In the genomic region with DNA sequence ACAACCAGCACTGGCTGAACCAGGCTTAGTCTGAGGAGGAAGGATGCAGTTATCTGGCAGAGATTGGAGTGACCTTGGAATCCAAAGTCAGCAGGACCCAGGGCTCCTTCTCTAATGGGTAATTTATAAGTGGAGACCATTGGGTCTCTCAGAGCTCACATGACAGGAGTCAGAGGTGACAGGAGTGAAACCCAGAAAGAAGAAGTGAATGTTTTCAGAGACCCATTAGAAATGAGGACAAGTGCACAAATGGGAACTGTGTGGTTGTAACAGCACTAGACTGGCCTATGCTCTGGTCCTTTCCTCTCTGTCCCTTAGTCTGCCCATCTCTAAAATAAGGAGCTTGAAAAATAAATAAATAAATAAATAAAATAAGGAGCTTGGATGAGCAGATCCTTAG, we compare ENCODE assay signal across 13 cellular contexts.
DNase-seq lines count a peak whose midpoint lies in the region; ATAC-seq and TF ChIP-seq lines count a peak whose summit lies in the region.
"Had no signal": no experiment of that assay in that cellular context is flagged by ENCODE, and none has a peak within 500 bp of the region (broad histone marks: within the 10 kb centered on the region; RNA-seq: fewer than 3 reads in every experiment).

No MANE protein-coding gene starts in this region.

- intact Hi-C loops in lower leg skin (cut with DNase I; ENCODE audit: low total_unique reads), result no loop called here
- intact Hi-C loops in esophagus squamous epithelium (cut with DNase I), result no loop called here
- intact Hi-C loops in aorta (cut with DNase I), result no loop called here

- ATAC-seq in GM18858 (IDR thresholded peaks at IDR 0.05; ENCODE audit: unreplicated experiment) (peak; percentile 94), GM21390 (IDR thresholded peaks at IDR 0.05; ENCODE audit: unreplicated experiment) (peak; percentile 97), HG02981 (IDR thresholded peaks at IDR 0.05; ENCODE audit: unreplicated experiment) (peak; percentile 89), aorta (ENCODE audit: low FRiP score) (no peak)
- ATAC-seq: activated T-helper 17 cell treated with anti-CD3 and anti-CD28 coated beads, Interleukin-2, amount 50 U/mL, for 72 hours had no signal

- peaks cover 0 to 3% (median 2%) of the 10 kb centered on the region in 3 donors for H3K27me3 Mint-ChIP-seq in immature natural killer cell (ENCODE audit: low read depth in 3 of 3)
- H3K27me3 Mint-ChIP-seq: activated T-helper 17 cell treated with anti-CD3 and anti-CD28 coated beads, Interleukin-2, amount 50 U/mL, for 72 hours had no signal

- H3K36me3 ChIP-seq in esophagus squamous epithelium, result no peaks in the 10 kb centered on the region
- H3K36me3 ChIP-seq in aorta (ENCODE audit: control insufficient read depth in 1 of 2, insufficient read depth in 2 of 2, low read length in 1 of 2), result no peaks in the 10 kb centered on the region
- H3K36me3 ChIP-seq: thyroid gland had no signal

- no peaks in the 10 kb centered on the region for H3K9me3 Mint-ChIP-seq in immature natural killer cell
- H3K9me3 Mint-ChIP-seq: activated T-helper 17 cell treated with anti-CD3 and anti-CD28 coated beads, Interleukin-2, amount 50 U/mL, for 72 hours had no signal

- H3K27ac ChIP-seq in esophagus squamous epithelium, result no peak overlapping the region
- no peak overlapping the region for H3K27ac ChIP-seq in aorta (ENCODE audit: low read depth in 1 of 2, low read length in 2 of 2)
- H3K27ac ChIP-seq: C4-2B, SK-N-MC, thyroid gland had no signal

- no peak overlapping the region for H3K4me3 ChIP-seq in lower leg skin (ENCODE audit: low read depth, poor library complexity, severe bottlenecking)
- no peak overlapping the region for H3K4me3 ChIP-seq in esophagus squamous epithelium
- H3K4me3 ChIP-seq in aorta (ENCODE audit: low read length in 2 of 2), result no peak overlapping the region
- H3K4me3 ChIP-seq: SK-N-MC, thyroid gland had no signal

- H3K4me1 ChIP-seq in esophagus squamous epithelium, result no peaks in the 10 kb centered on the region
- H3K4me1 ChIP-seq in aorta (ENCODE audit: control insufficient read depth in 1 of 2, insufficient read depth in 2 of 2, low read length in 2 of 2), result no peaks in the 10 kb centered on the region
- H3K4me1 ChIP-seq: thyroid gland had no signal

- peak; percentile 14 for DNase-seq in MV-4-11 (lab: John Stamatoyannopoulos, UW)
- DNase-seq in immature natural killer cell, result no peak
- DNase-seq in lower leg skin (ENCODE audit: low spot score in 2 of 2), result no peak
- no peak for DNase-seq in esophagus squamous epithelium (lab: John Stamatoyannopoulos, UW)
- no peak for DNase-seq in aorta
- DNase-seq: NCI-H69, thyroid gland had no signal

- TF ChIP-seq POLR2A in lower leg skin (IDR thresholded peaks at IDR 0.05) (no peak), esophagus squamous epithelium (IDR thresholded peaks at IDR 0.05) (no peak)

- H3K27ac Mint-ChIP-seq in immature natural killer cell, result no peak overlapping the region
- H3K27ac Mint-ChIP-seq: activated T-helper 17 cell treated with anti-CD3 and anti-CD28 coated beads, Interleukin-2, amount 50 U/mL, for 72 hours had no signal

- peaks cover 10 to 23% (median 11%) of the 10 kb centered on the region in 3 donors for H3K36me3 Mint-ChIP-seq in immature natural killer cell

- H3K27me3 ChIP-seq in esophagus squamous epithelium, result no peaks in the 10 kb centered on the region
- H3K27me3 ChIP-seq in aorta (ENCODE audit: control insufficient read depth in 1 of 2, insufficient read depth in 2 of 2, low read length in 1 of 2), result no peaks in the 10 kb centered on the region
- H3K27me3 ChIP-seq: thyroid gland had no signal

- no peak overlapping the region for H3K4me3 Mint-ChIP-seq in immature natural killer cell
- H3K4me3 Mint-ChIP-seq: activated T-helper 17 cell treated with anti-CD3 and anti-CD28 coated beads, Interleukin-2, amount 50 U/mL, for 72 hours had no signal

- TF ChIP-seq CTCF in lower leg skin (IDR thresholded peaks at IDR 0.05), result no peak
- TF ChIP-seq CTCF in esophagus squamous epithelium (IDR thresholded peaks at IDR 0.05), result no peak

- H3K4me1 Mint-ChIP-seq in immature natural killer cell, result peaks cover 0 to 3% of the 10 kb centered on the region in 2 donors
- H3K4me1 Mint-ChIP-seq: activated T-helper 17 cell treated with anti-CD3 and anti-CD28 coated beads, Interleukin-2, amount 50 U/mL, for 72 hours had no signal

- no peaks in the 10 kb centered on the region for H3K9me3 ChIP-seq in esophagus squamous epithelium
- H3K9me3 ChIP-seq in aorta (ENCODE audit: control insufficient read depth, low read length), result no peaks in the 10 kb centered on the region
- H3K9me3 ChIP-seq: thyroid gland had no signal
